8 cellular contexts compared by ENCODE assay signal in the genomic region with DNA sequence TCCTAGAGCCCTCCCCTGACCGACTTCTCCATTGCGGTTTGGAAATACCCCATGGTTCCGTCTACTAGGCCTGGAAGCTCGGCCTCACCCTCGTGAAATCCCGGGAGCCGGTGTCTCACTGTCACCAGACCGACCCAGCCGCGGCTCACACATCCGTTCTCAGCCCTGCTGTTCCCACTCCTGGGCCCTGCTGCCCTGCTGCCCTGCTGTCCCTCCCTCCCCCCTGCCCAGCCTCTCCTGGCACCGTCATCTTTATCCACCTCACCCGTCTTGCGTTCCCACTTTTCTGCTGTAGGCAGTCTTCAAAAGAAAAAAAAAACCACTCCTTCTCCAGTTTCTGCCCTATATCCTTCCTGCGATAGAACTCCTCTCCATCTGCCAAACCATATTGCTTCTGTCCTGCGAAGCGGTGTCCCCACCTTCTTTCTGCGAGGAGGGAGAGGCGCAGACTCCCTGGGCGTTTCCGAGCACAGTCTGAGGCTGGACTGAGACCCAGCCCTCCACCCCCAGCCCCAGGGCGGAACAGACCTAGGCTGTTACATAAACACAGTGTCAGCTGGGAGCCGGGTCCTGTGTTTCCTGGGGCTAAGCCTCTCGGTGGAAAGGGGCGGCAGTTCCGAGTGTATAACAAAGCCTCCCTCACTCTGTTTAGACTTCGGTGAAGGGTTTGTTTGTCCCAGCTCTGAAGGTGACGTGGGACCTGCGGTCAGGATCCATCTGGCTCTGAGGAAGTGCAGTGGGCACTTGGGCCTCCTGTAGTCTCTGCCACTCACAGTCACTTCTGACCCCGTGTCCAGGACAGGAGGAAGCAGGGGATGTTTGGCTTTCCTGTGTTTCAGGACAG. TPM values are rescaled to one million over a fixed set of nuclear protein-coding genes. Genes with fewer than 3 reads are reported as not detected.
DNase-seq lines count a peak whose midpoint lies in the region; ATAC-seq and TF ChIP-seq lines count a peak whose summit lies in the region.

No MANE protein-coding gene starts in this region.

- intact Hi-C loops in activated T-helper 1 cell treated with anti-CD3 and anti-CD28 coated beads, Interleukin-12 subunit alpha, Interleukin-12 subunit beta, Interleukin-2, Interleukin-4 antibody, amounts not matched to agents 30 ng/mL and 10 ng/mL and 1 ng/mL, durations not matched to agents 14 hours and 24 hours and 36 hours (cut with micrococcal nuclease) = loop anchor here (10.0 kb wide), 2 partner anchors 1374 to 1464 kb away; a partner anchor contains a TSS

- H3K4me1 Mint-ChIP-seq in activated T-cell treated with anti-CD3 and anti-CD28 coated beads, Interleukin-2, amount 50 U/mL, for 24 hours (ENCODE audit: low read depth) = peaks cover 33% of the 10 kb centered on the region
- peaks cover 32% of the 10 kb centered on the region for H3K4me1 Mint-ChIP-seq in activated T-helper 1 cell treated with anti-CD3 and anti-CD28 coated beads, Interleukin-12 subunit alpha, Interleukin-12 subunit beta, Interleukin-2, Interleukin-4 antibody, amounts not matched to agents 30 ng/mL and 10 ng/mL and 1 ng/mL, durations not matched to agents 14 hours and 24 hours and 36 hours (ENCODE audit: low read depth)
- peaks cover 40% of the 10 kb centered on the region for H3K4me1 Mint-ChIP-seq in glutamatergic neuron (ENCODE audit: low read depth, unreplicated experiment)

- H3K36me3 Mint-ChIP-seq in activated T-cell treated with anti-CD3 and anti-CD28 coated beads, Interleukin-2, amount 50 U/mL, for 24 hours (ENCODE audit: low read depth) = peaks cover 19% of the 10 kb centered on the region
- H3K36me3 Mint-ChIP-seq in activated T-helper 1 cell treated with anti-CD3 and anti-CD28 coated beads, Interleukin-12 subunit alpha, Interleukin-12 subunit beta, Interleukin-2, Interleukin-4 antibody, amounts not matched to agents 30 ng/mL and 10 ng/mL and 1 ng/mL, durations not matched to agents 14 hours and 24 hours and 36 hours (ENCODE audit: low read depth) = peaks cover 5% of the 10 kb centered on the region
- peaks cover 5% of the 10 kb centered on the region for H3K36me3 Mint-ChIP-seq in glutamatergic neuron (ENCODE audit: unreplicated experiment)

- TF ChIP-seq CTCF in glutamatergic neuron (IDR thresholded peaks at IDR 0.05; ENCODE audit: partially characterized antibody, unreplicated experiment) (no peak), omental fat pad (IDR thresholded peaks at IDR 0.05) (no peak)

- no peaks in the 10 kb centered on the region for H3K9me3 Mint-ChIP-seq in activated T-cell treated with anti-CD3 and anti-CD28 coated beads, Interleukin-2, amount 50 U/mL, for 24 hours
- no peaks in the 10 kb centered on the region for H3K9me3 Mint-ChIP-seq in activated T-helper 1 cell treated with anti-CD3 and anti-CD28 coated beads, Interleukin-12 subunit alpha, Interleukin-12 subunit beta, Interleukin-2, Interleukin-4 antibody, amounts not matched to agents 30 ng/mL and 10 ng/mL and 1 ng/mL, durations not matched to agents 14 hours and 24 hours and 36 hours
- H3K9me3 Mint-ChIP-seq in glutamatergic neuron (ENCODE audit: unreplicated experiment) = peaks cover 39% of the 10 kb centered on the region

- H3K27me3 Mint-ChIP-seq in activated T-cell treated with anti-CD3 and anti-CD28 coated beads, Interleukin-2, amount 50 U/mL, for 24 hours = peaks cover 7% of the 10 kb centered on the region
- peaks cover 20% of the 10 kb centered on the region for H3K27me3 Mint-ChIP-seq in activated T-helper 1 cell treated with anti-CD3 and anti-CD28 coated beads, Interleukin-12 subunit alpha, Interleukin-12 subunit beta, Interleukin-2, Interleukin-4 antibody, amounts not matched to agents 30 ng/mL and 10 ng/mL and 1 ng/mL, durations not matched to agents 14 hours and 24 hours and 36 hours (ENCODE audit: insufficient read depth)
- peaks cover 40% of the 10 kb centered on the region for H3K27me3 Mint-ChIP-seq in glutamatergic neuron (ENCODE audit: unreplicated experiment)

- DNase-seq in activated T-cell treated with anti-CD3 and anti-CD28 coated beads, Interleukin-2, amount 50 U/mL, for 24 hours = no peak
- DNase-seq in activated T-cell treated with anti-CD3 and anti-CD28 coated beads, Interleukin-2, amount 50 U/mL, for 1 hour = no peak
- no peak for DNase-seq in activated T-helper 1 cell treated with anti-CD3 and anti-CD28 coated beads, Interleukin-12 subunit alpha, Interleukin-12 subunit beta, Interleukin-2, Interleukin-4 antibody, amounts not matched to agents 30 ng/mL and 10 ng/mL and 1 ng/mL, durations not matched to agents 14 hours and 24 hours and 36 hours (ENCODE audit: low spot score)
- peak; percentile 83 for DNase-seq in glutamatergic neuron
- DNase-seq in omental fat pad (ENCODE audit: low spot score) = peak; percentile 53
- DNase-seq in central memory CD4-positive, alpha-beta T cell = no peak
- no peak for DNase-seq in stimulated activated CD4-positive, alpha-beta T cell treated with anti-CD3 and anti-CD28 coated beads, Interleukin-12 subunit alpha, Interleukin-12 subunit beta, amount 100 ng/mL, for 4 hours

- H3K4me3 Mint-ChIP-seq in activated T-cell treated with anti-CD3 and anti-CD28 coated beads, Interleukin-2, amount 50 U/mL, for 24 hours = peak overlapping the region; percentile 86
- H3K4me3 Mint-ChIP-seq in activated T-helper 1 cell treated with anti-CD3 and anti-CD28 coated beads, Interleukin-12 subunit alpha, Interleukin-12 subunit beta, Interleukin-2, Interleukin-4 antibody, amounts not matched to agents 30 ng/mL and 10 ng/mL and 1 ng/mL, durations not matched to agents 14 hours and 24 hours and 36 hours = peak overlapping the region; percentile 60
- peak overlapping the region; percentile 98 for H3K4me3 Mint-ChIP-seq in glutamatergic neuron (ENCODE audit: unreplicated experiment)

- ATAC-seq in omental fat pad (ENCODE audit: low FRiP score) (peak; percentile 31), GM18861 (IDR thresholded peaks at IDR 0.05; ENCODE audit: unreplicated experiment) (no peak)

- H3K27ac Mint-ChIP-seq in activated T-cell treated with anti-CD3 and anti-CD28 coated beads, Interleukin-2, amount 50 U/mL, for 24 hours = peak overlapping the region; percentile 7
- no peak overlapping the region for H3K27ac Mint-ChIP-seq in activated T-helper 1 cell treated with anti-CD3 and anti-CD28 coated beads, Interleukin-12 subunit alpha, Interleukin-12 subunit beta, Interleukin-2, Interleukin-4 antibody, amounts not matched to agents 30 ng/mL and 10 ng/mL and 1 ng/mL, durations not matched to agents 14 hours and 24 hours and 36 hours
- peak overlapping the region; percentile 100 for H3K27ac Mint-ChIP-seq in glutamatergic neuron (ENCODE audit: unreplicated experiment)

RNA-seq across cellular contexts. Expression of gene AGAP3, which starts 2.8 kb away (rescaled TPM):
- 52.9 and 58.0 TPM in 2 replicates for total RNA-seq in activated T-helper 1 cell treated with anti-CD3 and anti-CD28 coated beads, Interleukin-12 subunit alpha, Interleukin-12 subunit beta, Interleukin-2, Interleukin-4 antibody, amounts not matched to agents 30 ng/mL and 10 ng/mL and 1 ng/mL, durations not matched to agents 14 hours and 24 hours and 36 hours
- total RNA-seq in glutamatergic neuron (ENCODE audit: unreplicated experiment) = 406 TPM
- total RNA-seq in omental fat pad = 10 to 100 TPM; 34.6 to 53.0 (median 47.9) TPM

RNA-seq across cellular contexts. Expression of gene TMUB1, which starts 5.8 kb away (rescaled TPM):
- total RNA-seq in activated T-helper 1 cell treated with anti-CD3 and anti-CD28 coated beads, Interleukin-12 subunit alpha, Interleukin-12 subunit beta, Interleukin-2, Interleukin-4 antibody, amounts not matched to agents 30 ng/mL and 10 ng/mL and 1 ng/mL, durations not matched to agents 14 hours and 24 hours and 36 hours = 55.3 and 63.4 TPM in 2 replicates
- total RNA-seq in glutamatergic neuron (ENCODE audit: unreplicated experiment) = 45.7 TPM
- 10 to 100 TPM; 23.5 to 38.5 (median 26.9) TPM for total RNA-seq in omental fat pad

RNA-seq across cellular contexts. Expression of gene FASTK, which starts 8.5 kb away (rescaled TPM):
- total RNA-seq in activated T-helper 1 cell treated with anti-CD3 and anti-CD28 coated beads, Interleukin-12 subunit alpha, Interleukin-12 subunit beta, Interleukin-2, Interleukin-4 antibody, amounts not matched to agents 30 ng/mL and 10 ng/mL and 1 ng/mL, durations not matched to agents 14 hours and 24 hours and 36 hours = 92.6 and 96.3 TPM in 2 replicates
- total RNA-seq in glutamatergic neuron (ENCODE audit: unreplicated experiment) (64.7 TPM), omental fat pad (10 to 100 TPM; 44.0 to 67.6 (median 51.6) TPM)

RNA-seq across cellular contexts. Expression of gene SLC4A2, which starts 29.7 kb away (rescaled TPM):
- 127 and 128 TPM in 2 replicates for total RNA-seq in activated T-helper 1 cell treated with anti-CD3 and anti-CD28 coated beads, Interleukin-12 subunit alpha, Interleukin-12 subunit beta, Interleukin-2, Interleukin-4 antibody, amounts not matched to agents 30 ng/mL and 10 ng/mL and 1 ng/mL, durations not matched to agents 14 hours and 24 hours and 36 hours
- total RNA-seq in glutamatergic neuron (ENCODE audit: unreplicated experiment) (99.4 TPM), omental fat pad (100 to 1,000 TPM; 115 to 126 (median 118) TPM)

RNA-seq across cellular contexts. Expression of gene CDK5, which starts 31.4 kb away (rescaled TPM):
- total RNA-seq in activated T-helper 1 cell treated with anti-CD3 and anti-CD28 coated beads, Interleukin-12 subunit alpha, Interleukin-12 subunit beta, Interleukin-2, Interleukin-4 antibody, amounts not matched to agents 30 ng/mL and 10 ng/mL and 1 ng/mL, durations not matched to agents 14 hours and 24 hours and 36 hours = 24.9 and 28.1 TPM in 2 replicates
- total RNA-seq in glutamatergic neuron (ENCODE audit: unreplicated experiment) (52.9 TPM), omental fat pad (10 to 100 TPM in 1 of 4 donors, 1 to 10 TPM in 3; 6.1 to 10.4 (median 7.9) TPM)

Comparison
In these comparisons a context has a peak if more than half of its experiments do, and no peak if none do; other contexts are left out.
1. DNase-seq: peak in glutamatergic neuron (single experiment) and omental fat pad (single experiment); none in activated T-cell treated with anti-CD3 and anti-CD28 coated beads, Interleukin-2, amount 50 U/mL, for 24 hours (single experiment), activated T-cell treated with anti-CD3 and anti-CD28 coated beads, Interleukin-2, amount 50 U/mL, for 1 hour (single experiment), activated T-helper 1 cell treated with anti-CD3 and anti-CD28 coated beads, Interleukin-12 subunit alpha, Interleukin-12 subunit beta, Interleukin-2, Interleukin-4 antibody, amounts not matched to agents 30 ng/mL and 10 ng/mL and 1 ng/mL, durations not matched to agents 14 hours and 24 hours and 36 hours (single experiment), central memory CD4-positive, alpha-beta T cell (single experiment) and stimulated activated CD4-positive, alpha-beta T cell treated with anti-CD3 and anti-CD28 coated beads, Interleukin-12 subunit alpha, Interleukin-12 subunit beta, amount 100 ng/mL, for 4 hours (single experiment).
2. Peak in every context shown above with its lines, with median percentiles within 50 percentile points of each other: H3K4me3 Mint-ChIP-seq.